15 cellular contexts compared by ENCODE assay signal in genomic region chr20:26163890-26164289, GRCh38.
DNase-seq lines count a peak whose midpoint lies in the region; ATAC-seq and TF ChIP-seq lines count a peak whose summit lies in the region.
"Had no signal": no experiment of that assay in that cellular context is flagged by ENCODE, and none has a peak within 500 bp of the region (broad histone marks: within the 10 kb centered on the region; RNA-seq: fewer than 3 reads in every experiment).

No MANE protein-coding gene starts in this region.

- H3K9me3 ChIP-seq in RWPE2 (ENCODE audit: severe bottlenecking) (no peaks in the 10 kb centered on the region), mucosa of descending colon (no peaks in the 10 kb centered on the region)
- H3K9me3 ChIP-seq: esophagus squamous epithelium had no signal

- no peak overlapping the region for H3K4me3 Mint-ChIP-seq in activated naive CD4-positive, alpha-beta T cell treated with anti-CD3 and anti-CD28 coated beads, Interleukin-2, amount 10 ng/mL, durations not matched to agents 7 days and 5 days
- H3K4me3 Mint-ChIP-seq: brain had no signal

- CTCF ChIA-PET in activated naive CD4-positive, alpha-beta T cell treated with anti-CD3 and anti-CD28 coated beads, Interleukin-2, amount 10 ng/mL, durations not matched to agents 7 days and 5 days (lab: Charles Lee): no interaction called here

- peak overlapping the region; percentile 42 for H3K27ac ChIP-seq in RWPE2 (ENCODE audit: poor library complexity, severe bottlenecking)
- H3K27ac ChIP-seq: esophagus squamous epithelium, parathyroid adenoma had no signal

- no peaks in the 10 kb centered on the region for H3K27me3 Mint-ChIP-seq in activated naive CD4-positive, alpha-beta T cell treated with anti-CD3 and anti-CD28 coated beads, Interleukin-2, amount 10 ng/mL, durations not matched to agents 7 days and 5 days

- TF ChIP-seq CTCF in RWPE2 (IDR thresholded peaks at IDR 0.05; ENCODE audit: poor library complexity, severe bottlenecking): no peak
- TF ChIP-seq CTCF in retinal pigment epithelial cell (conservative IDR thresholded peaks at IDR 0.05; ENCODE audit: low read depth, low read length): no peak
- TF ChIP-seq CTCF in mucosa of descending colon (IDR thresholded peaks at IDR 0.05): no peak

- H3K27ac Mint-ChIP-seq in activated naive CD4-positive, alpha-beta T cell treated with anti-CD3 and anti-CD28 coated beads, Interleukin-2, amount 10 ng/mL, durations not matched to agents 7 days and 5 days: no peak overlapping the region
- H3K27ac Mint-ChIP-seq: brain had no signal

- H3K4me1 ChIP-seq in RWPE2 (ENCODE audit: insufficient read depth, poor library complexity, severe bottlenecking) (peaks cover 16% of the 10 kb centered on the region), mucosa of descending colon (ENCODE audit: low read depth) (no peaks in the 10 kb centered on the region)
- H3K4me1 ChIP-seq: esophagus squamous epithelium, parathyroid adenoma had no signal

- ATAC-seq in RWPE2 (ENCODE audit: low read depth): peak; percentile 89
- ATAC-seq in GM18873 (IDR thresholded peaks at IDR 0.05; ENCODE audit: low FRiP score, unreplicated experiment): no peak
- no peak for ATAC-seq in mucosa of descending colon

- no peak overlapping the region for H3K4me3 ChIP-seq in RWPE2 (ENCODE audit: severe bottlenecking)
- H3K4me3 ChIP-seq in retinal pigment epithelial cell (ENCODE audit: low read length): no peak overlapping the region
- no peak overlapping the region for H3K4me3 ChIP-seq in mucosa of descending colon
- H3K4me3 ChIP-seq: esophagus squamous epithelium, lung had no signal

- DNase-seq in GM03348 (ENCODE audit: low spot score) (peak; percentile 75), RWPE2 (ENCODE audit: low spot score) (no peak), fibroblast of peridontal ligament (ENCODE audit: extremely low read depth) (peak; percentile 63), retinal pigment epithelial cell (ENCODE audit: low read depth) (peak; percentile 68), COLO668 (lab: John Stamatoyannopoulos, UW; ENCODE audit: unreplicated experiment) (no peak), mucosa of descending colon (no peak)
- DNase-seq in activated naive CD4-positive, alpha-beta T cell treated with anti-CD3 and anti-CD28 coated beads, Interleukin-2, amount 10 ng/mL, durations not matched to agents 7 days and 5 days: no peak
- DNase-seq: activated T-cell treated with anti-CD3 and anti-CD28 coated beads, Interleukin-2, amount 50 U/mL, for 1 hour; esophagus squamous epithelium; NCI-H524; stimulated activated naive CD4-positive, alpha-beta T cell had no signal

- H3K36me3 Mint-ChIP-seq in activated naive CD4-positive, alpha-beta T cell treated with anti-CD3 and anti-CD28 coated beads, Interleukin-2, amount 10 ng/mL, durations not matched to agents 7 days and 5 days: no peaks in the 10 kb centered on the region
- H3K36me3 Mint-ChIP-seq: brain had no signal

- intact Hi-C loops in mucosa of descending colon (cut with DNase I, micrococcal nuclease): no loop called here

- H3K4me1 Mint-ChIP-seq in activated naive CD4-positive, alpha-beta T cell treated with anti-CD3 and anti-CD28 coated beads, Interleukin-2, amount 10 ng/mL, durations not matched to agents 7 days and 5 days: no peaks in the 10 kb centered on the region
- H3K4me1 Mint-ChIP-seq: brain had no signal

- H3K9me3 Mint-ChIP-seq in activated naive CD4-positive, alpha-beta T cell treated with anti-CD3 and anti-CD28 coated beads, Interleukin-2, amount 10 ng/mL, durations not matched to agents 7 days and 5 days: no peaks in the 10 kb centered on the region
- H3K9me3 Mint-ChIP-seq: brain had no signal

- H3K27me3 ChIP-seq in RWPE2 (ENCODE audit: insufficient read depth, poor library complexity, severe bottlenecking): no peaks in the 10 kb centered on the region

- no peaks in the 10 kb centered on the region for H3K36me3 ChIP-seq in RWPE2 (ENCODE audit: low read depth)
- no peaks in the 10 kb centered on the region for H3K36me3 ChIP-seq in mucosa of descending colon (ENCODE audit: low read depth)
- H3K36me3 ChIP-seq: esophagus squamous epithelium had no signal

Comparison
In these comparisons a context has a peak if more than half of its experiments do, and no peak if none do; other contexts are left out.
1. DNase-seq: peak in GM03348 (single experiment), fibroblast of peridontal ligament (single experiment) and retinal pigment epithelial cell (single experiment); none in RWPE2 (single experiment), COLO668 (single experiment), mucosa of descending colon (0 of 3) and activated naive CD4-positive, alpha-beta T cell treated with anti-CD3 and anti-CD28 coated beads, Interleukin-2, amount 10 ng/mL, durations not matched to agents 7 days and 5 days (single experiment).